In genomic region chr3:124577494-124578167, GRCh38 we compare ENCODE assay signal across 20 cellular contexts.
DNase-seq lines count a peak whose midpoint lies in the region; ATAC-seq, FAIRE-seq and TF ChIP-seq lines count a peak whose summit lies in the region.
"Had no signal": no experiment of that assay in that cellular context is flagged by ENCODE, and none has a peak within 500 bp of the region (broad histone marks: within the 10 kb centered on the region; RNA-seq: fewer than 3 reads in every experiment).

No MANE protein-coding gene starts in this region.

- H3K27me3 Mint-ChIP-seq in Caco-2 (ENCODE audit: insufficient read depth, unreplicated experiment) = no peaks in the 10 kb centered on the region

- no peak for TF ChIP-seq POLR2A in HepG2 (IDR thresholded peaks at IDR 0.05; ENCODE audit: insufficient read depth in 1 of 2, low read depth in 2 of 2, low read length in 2 of 2)
- TF ChIP-seq POLR2A in right lobe of liver (IDR thresholded peaks at IDR 0.05) = no peak

- 94% methylated on average over 1 of the region's 1 CpG for WGBS in HepG2 (ENCODE audit: low lambda C conversion rate)
- 100% methylated on average over 1 of the region's 1 CpG for WGBS in right lobe of liver (ENCODE audit: insufficient coverage, low coverage, low lambda C conversion rate, missing lambda C conversion rate)

- no peaks in the 10 kb centered on the region for H3K36me3 Mint-ChIP-seq in Caco-2 (ENCODE audit: insufficient read depth, unreplicated experiment)
- H3K36me3 Mint-ChIP-seq: activated CD4-positive, alpha-beta memory T cell treated with anti-CD3 and anti-CD28 coated beads for 36 hours; CD14-positive monocyte had no signal

- H3K27ac Mint-ChIP-seq in Caco-2 (ENCODE audit: unreplicated experiment) = no peak overlapping the region
- H3K27ac Mint-ChIP-seq: activated CD4-positive, alpha-beta memory T cell treated with anti-CD3 and anti-CD28 coated beads for 36 hours; HFFc6 had no signal

- H3K4me1 Mint-ChIP-seq in Caco-2 (ENCODE audit: low read depth, unreplicated experiment) = peaks cover 13% of the 10 kb centered on the region

- H3K27me3 ChIP-seq in HepG2 (ENCODE audit: control insufficient read depth in 1 of 2, insufficient read depth in 2 of 2, low read length in 2 of 2) (no peaks in the 10 kb centered on the region), right lobe of liver (no peaks in the 10 kb centered on the region), Caco-2 (replicated peaks; ENCODE audit: control insufficient read depth, insufficient read depth, low read length) (no peaks in the 10 kb centered on the region), SJCRH30 (no peaks in the 10 kb centered on the region)
- H3K27me3 ChIP-seq: gastroesophageal sphincter had no signal

- no peaks in the 10 kb centered on the region for H3K79me2 ChIP-seq in HepG2 (ENCODE audit: insufficient read depth, low read length)

- no peak overlapping the region for H3K9ac ChIP-seq in HepG2 (ENCODE audit: insufficient read depth, low read depth, low read length)

- no peaks in the 10 kb centered on the region for H3K9me3 Mint-ChIP-seq in Caco-2 (ENCODE audit: unreplicated experiment)
- H3K9me3 Mint-ChIP-seq: activated CD4-positive, alpha-beta memory T cell treated with anti-CD3 and anti-CD28 coated beads for 36 hours; CD14-positive monocyte; HFFc6; nephron had no signal

- H3K4me3 Mint-ChIP-seq in Caco-2 (ENCODE audit: unreplicated experiment) = no peak overlapping the region
- H3K4me3 Mint-ChIP-seq: activated CD4-positive, alpha-beta memory T cell treated with anti-CD3 and anti-CD28 coated beads for 36 hours; CD14-positive monocyte; HFFc6; nephron had no signal

- no peak for TF ChIP-seq RAD21 in HepG2 (CRISPR knock-in tag; IDR thresholded peaks at IDR 0.05)

- POLR2A ChIA-PET in HepG2 (lab: Yijun Ruan, JAX) = interaction anchor here (1.4 kb wide), 2 partner anchors 58 to 59 kb away, joined by 3 to 5 read pairs; no protein-coding TSS in a partner anchor
- POLR2A ChIA-PET in Caco-2 (lab: Charles Lee) = interaction anchor here (0.6 kb wide), 1 partner anchor 236 kb away, joined by 8 read pairs; no protein-coding TSS in a partner anchor

- no peaks in the 10 kb centered on the region for H3K9me3 ChIP-seq in HepG2 (ENCODE audit: low read length)
- H3K9me3 ChIP-seq in right lobe of liver = no peaks in the 10 kb centered on the region
- no peaks in the 10 kb centered on the region for H3K9me3 ChIP-seq in Caco-2
- H3K9me3 ChIP-seq in SJCRH30 (replicated peaks) = no peaks in the 10 kb centered on the region
- H3K9me3 ChIP-seq: gastroesophageal sphincter, lower lobe of right lung had no signal

- TF ChIP-seq CTCF in HepG2 (CRISPR knock-in tag; IDR thresholded peaks at IDR 0.05) (no peak), right lobe of liver (IDR thresholded peaks at IDR 0.05) (no peak), Caco-2 (IDR thresholded peaks at IDR 0.05; ENCODE audit: insufficient read depth in 1 of 2, low read depth in 1 of 2, low read length in 1 of 2, severe bottlenecking in 1 of 2, unreplicated experiment in 1 of 2) (no peak)

- no peak overlapping the region for H3K4me3 ChIP-seq in HepG2 (replicated peaks in 1 of 3; ENCODE audit: insufficient read depth in 1 of 3, low read depth in 2 of 3, low read length in 3 of 3)
- H3K4me3 ChIP-seq in right lobe of liver = no peak overlapping the region
- H3K4me3 ChIP-seq in Caco-2 (ENCODE audit: low read depth, low read length) = no peak overlapping the region
- H3K4me3 ChIP-seq in SJCRH30 = no peak overlapping the region
- H3K4me3 ChIP-seq: gastroesophageal sphincter, lower lobe of right lung, SK-N-MC had no signal

- no peak for FAIRE-seq in HepG2 (lab: Jason Lieb, UNC)
- FAIRE-seq: A204.1, TTC549 had no signal

- DNase-seq in HepG2 (ENCODE audit: low spot score) (no peak), right lobe of liver (no peak), Caco-2 (no peak), SJCRH30 (no peak)
- no peak for DNase-seq in stimulated activated CD4-positive, alpha-beta T cell treated with anti-CD3 and anti-CD28 coated beads, Interleukin-4, amount 100 ng/mL, for 4 hours
- DNase-seq: activated CD4-positive, alpha-beta memory T cell treated with anti-CD3 and anti-CD28 coated beads for 36 hours; amniotic stem cell; DND-41; HFFc6; lower lobe of right lung; PC-3 had no signal

- no peaks in the 10 kb centered on the region for H3K36me3 ChIP-seq in HepG2 (replicated peaks in 1 of 2; ENCODE audit: control insufficient read depth in 1 of 2, insufficient read depth in 2 of 2, low read length in 2 of 2)
- H3K36me3 ChIP-seq in right lobe of liver = no peaks in the 10 kb centered on the region
- H3K36me3 ChIP-seq in Caco-2 (ENCODE audit: control insufficient read depth, insufficient read depth, low read length) = no peaks in the 10 kb centered on the region
- no peaks in the 10 kb centered on the region for H3K36me3 ChIP-seq in SJCRH30
- H3K36me3 ChIP-seq: gastroesophageal sphincter, lower lobe of right lung had no signal

- peak overlapping the region; percentile 55; the same call in 1 of the 2 replicates for H3K4me2 ChIP-seq in HepG2 (ENCODE audit: low read depth, low read length)

- H4K20me1 ChIP-seq in HepG2 (ENCODE audit: insufficient read depth, low read length) = no peaks in the 10 kb centered on the region

- CTCF ChIA-PET in HepG2 (lab: Yijun Ruan, JAX; ENCODE audit: low intra/inter-chr PET ratio, low total read pairs) (no interaction called here), Caco-2 (lab: Charles Lee) (interaction anchor here (0.6 kb wide), 1 partner anchor 17 kb away, joined by 3 read pairs; no protein-coding TSS in a partner anchor)

- no peak overlapping the region for H3K27ac ChIP-seq in HepG2 (ENCODE audit: extremely low read length, insufficient read depth, low read length)
- H3K27ac ChIP-seq in right lobe of liver = no peak overlapping the region
- H3K27ac ChIP-seq in SJCRH30 = no peak overlapping the region
- H3K27ac ChIP-seq: gastroesophageal sphincter, lower lobe of right lung, SK-N-MC had no signal

- in situ Hi-C loops in HepG2 (cut with HindIII; ENCODE audit: extremely low pct_ligation_motif_present, low pct_unique_long_range_greater_than_20kb) = no loop called here

- ATAC-seq in HepG2 (no peak), right lobe of liver (no peak), HG02642 (IDR thresholded peaks at IDR 0.05; ENCODE audit: poor library complexity, unreplicated experiment) (peak; percentile 63), HG03432 (IDR thresholded peaks at IDR 0.05; ENCODE audit: unreplicated experiment) (peak; percentile 74), HG02970 (IDR thresholded peaks at IDR 0.05; ENCODE audit: low FRiP score, unreplicated experiment) (no peak)
- ATAC-seq: lower lobe of right lung, PC-3 had no signal

- intact Hi-C loops in HepG2 (cut with micrococcal nuclease; ENCODE audit: unreplicated experiment) = no loop called here
- intact Hi-C loops in right lobe of liver (cut with DNase I) = no loop called here
- intact Hi-C loops in Caco-2 (cut with micrococcal nuclease; ENCODE audit: unreplicated experiment) = no loop called here

- no TSS peak for BruUV-seq in HepG2 (replicated peaks; lab: Mats Ljungman, UMichigan)
- BruUV-seq in Caco-2 (replicated peaks; lab: Mats Ljungman, UMichigan) = no TSS peak

- H3K4me1 ChIP-seq in HepG2 (ENCODE audit: insufficient read depth, low read length) = peaks cover 74% of the 10 kb centered on the region
- H3K4me1 ChIP-seq in right lobe of liver = peaks cover 0 to 6% (median 0%) of the 10 kb centered on the region in 4 donors
- peaks cover 6% of the 10 kb centered on the region for H3K4me1 ChIP-seq in Caco-2
- peaks cover 8% of the 10 kb centered on the region for H3K4me1 ChIP-seq in SJCRH30
- H3K4me1 ChIP-seq: lower lobe of right lung had no signal

- TF ChIP-seq EP300 in HepG2 (IDR thresholded peaks at IDR 0.05; ENCODE audit: low read depth in 2 of 2, low read length in 2 of 2) (no peak), HepG2 (CRISPR knock-in tag; IDR thresholded peaks at IDR 0.05; ENCODE audit: borderline replicate concordance) (no peak)

- H2AFZ ChIP-seq in HepG2 (ENCODE audit: low read length) = no peak overlapping the region

TF ChIP-seq in HepG2, 621 proteins besides CTCF, POLR2A, EP300 and RAD21 (continues in another document):
- TF ChIP-seq PLRG1 (conservative IDR thresholded peaks at IDR 0.05) (no peak), MED1 (CRISPR knock-in tag; IDR thresholded peaks at IDR 0.05) (no peak), ARNTL (CRISPR knock-in tag; IDR thresholded peaks at IDR 0.05) (no peak), ZNF430 (CRISPR knock-in tag; IDR thresholded peaks at IDR 0.05) (no peak), ZNF737 (CRISPR knock-in tag; IDR thresholded peaks at IDR 0.05; ENCODE audit: borderline replicate concordance) (no peak), ZMAT5 (CRISPR knock-in tag; IDR thresholded peaks at IDR 0.05; ENCODE audit: borderline replicate concordance, low read depth) (no peak), NR0B2 (CRISPR knock-in tag; IDR thresholded peaks at IDR 0.05) (no peak), TEAD3 (CRISPR knock-in tag; optimal IDR thresholded peaks at IDR 0.05; ENCODE audit: borderline replicate concordance) (no peak), GATAD1 (CRISPR knock-in tag; IDR thresholded peaks at IDR 0.05) (no peak), ZNF124 (CRISPR knock-in tag; IDR thresholded peaks at IDR 0.05) (no peak), ZMYM2 (CRISPR knock-in tag; IDR thresholded peaks at IDR 0.05) (no peak)

Comparison
In these comparisons a context has a peak if more than half of its experiments do, and no peak if none do; other contexts are left out.
1. ATAC-seq: peak in HG02642 (single experiment) and HG03432 (single experiment); none in HepG2 (single experiment), right lobe of liver (0 of 4) and HG02970 (single experiment).